1 cellular context compared by ENCODE assay signal in genomic region chr1:47792786-47793185, GRCh38.
TF ChIP-seq lines count a peak whose summit lies in the region.

No MANE protein-coding gene starts in this region.

TF ChIP-seq in H1, 55 proteins besides CTCF, POLR2A, EP300 and RAD21 (continued from another document):
- 0 out of 2 replicates have a peak, but pooled peaks have one; percentile 14 for TF ChIP-seq USF2 (IDR thresholded peaks at IDR 0.05; ENCODE audit: low read length)
